18 cellular contexts compared by ENCODE assay signal in genomic region chr17:74485012-74485743, GRCh38. TPM values are rescaled to one million over a fixed set of nuclear protein-coding genes. Genes with fewer than 3 reads are reported as not detected.
"Had no signal": no experiment of that assay in that cellular context is flagged by ENCODE, and none has a peak within 500 bp of the region (broad histone marks: within the 10 kb centered on the region; RNA-seq: fewer than 3 reads in every experiment).

No MANE protein-coding gene starts in this region.

- H3K4me3 ChIP-seq: neural progenitor cell, ovary, tibial nerve had no signal

- H3K36me3 ChIP-seq: brain microvascular endothelial cell, neural progenitor cell, ovary, tibial nerve had no signal

- H3K36me3 Mint-ChIP-seq: neural progenitor cell had no signal

- H3K4me1 Mint-ChIP-seq: activated naive CD8-positive, alpha-beta T cell treated with anti-CD3 and anti-CD28 coated beads for 36 hours; neural progenitor cell; WTC11 had no signal

- ATAC-seq: esophagus mucosa, left ventricle myocardium superior, T-helper 17 cell, WTC11 had no signal

- DNase-seq: activated CD4-positive, alpha-beta T cell treated with anti-CD3 and anti-CD28 coated beads, Interleukin-2, amount 10 ng/mL, durations not matched to agents 7 days and 5 days; activated naive CD8-positive, alpha-beta T cell treated with anti-CD3 and anti-CD28 coated beads for 36 hours; activated T-cell treated with anti-CD3 and anti-CD28 coated beads for 4 hours; brain microvascular endothelial cell; cerebellar nuclear complex; dermis blood vessel endothelial cell; islet precursor cell; left ventricle myocardium superior; mesenchymal stem cell; ovary; stimulated activated CD4-positive, alpha-beta T cell treated with anti-CD3 and anti-CD28 coated beads, Interleukin-4, amount 100 ng/mL, for 4 hours; T-helper 17 cell had no signal

- H3K4me3 Mint-ChIP-seq: activated CD4-positive, alpha-beta T cell treated with anti-CD3 and anti-CD28 coated beads, Interleukin-2, amount 10 ng/mL, durations not matched to agents 7 days and 5 days; activated naive CD8-positive, alpha-beta T cell treated with anti-CD3 and anti-CD28 coated beads for 36 hours; neural progenitor cell; T-helper 17 cell; WTC11 had no signal

- H3K9me3 ChIP-seq: ovary, tibial nerve had no signal

- H3K27me3 Mint-ChIP-seq: activated naive CD8-positive, alpha-beta T cell treated with anti-CD3 and anti-CD28 coated beads for 36 hours; T-helper 17 cell had no signal

- H3K27ac ChIP-seq: brain microvascular endothelial cell, neural progenitor cell, ovary, tibial nerve had no signal

- H3K27me3 ChIP-seq: brain microvascular endothelial cell, neural progenitor cell, ovary had no signal

- H3K4me1 ChIP-seq: neural progenitor cell, tibial nerve had no signal

- H3K27ac Mint-ChIP-seq: activated CD4-positive, alpha-beta T cell treated with anti-CD3 and anti-CD28 coated beads, Interleukin-2, amount 10 ng/mL, durations not matched to agents 7 days and 5 days; activated naive CD8-positive, alpha-beta T cell treated with anti-CD3 and anti-CD28 coated beads for 36 hours; neural progenitor cell; T-helper 17 cell; WTC11 had no signal

RNA-seq across cellular contexts. Expression of gene CD300A, which starts 18.7 kb away (rescaled TPM):
- total RNA-seq: dermis blood vessel endothelial cell, fibroblast of villous mesenchyme had no signal

RNA-seq across cellular contexts. Expression of gene CD300LB, which starts 46.1 kb away (rescaled TPM):
- total RNA-seq: activated CD4-positive, alpha-beta T cell treated with anti-CD3 and anti-CD28 coated beads, Interleukin-2, amount 10 ng/mL, durations not matched to agents 7 days and 5 days; activated CD8-positive, alpha-beta memory T cell treated with anti-CD3 and anti-CD28 coated beads for 36 hours; activated naive CD8-positive, alpha-beta T cell treated with anti-CD3 and anti-CD28 coated beads for 36 hours; dermis blood vessel endothelial cell; esophagus mucosa; fibroblast of villous mesenchyme; WTC11 had no signal

RNA-seq across cellular contexts. Expression of gene GPRC5C, which starts 53.3 kb away (rescaled TPM):
- total RNA-seq: activated CD4-positive, alpha-beta T cell treated with anti-CD3 and anti-CD28 coated beads, Interleukin-2, amount 10 ng/mL, durations not matched to agents 7 days and 5 days had no signal
